24 cellular contexts compared by ENCODE assay signal in genomic region chr5:103469288-103470065, GRCh38.
DNase-seq lines count a peak whose midpoint lies in the region; ATAC-seq, FAIRE-seq and TF ChIP-seq lines count a peak whose summit lies in the region.
"Had no signal": no experiment of that assay in that cellular context is flagged by ENCODE, and none has a peak within 500 bp of the region (broad histone marks: within the 10 kb centered on the region; RNA-seq: fewer than 3 reads in every experiment).

No MANE protein-coding gene starts in this region.

- no peaks in the 10 kb centered on the region for H3K27me3 Mint-ChIP-seq in activated naive CD4-positive, alpha-beta T cell treated with anti-CD3 and anti-CD28 coated beads for 36 hours (ENCODE audit: low read depth)
- H3K27me3 Mint-ChIP-seq in immature natural killer cell (ENCODE audit: low read depth in 3 of 3) = no peaks in the 10 kb centered on the region
- H3K27me3 Mint-ChIP-seq: naive B cell had no signal

- CTCF ChIA-PET in activated naive CD4-positive, alpha-beta T cell treated with anti-CD3 and anti-CD28 coated beads for 36 hours (lab: Charles Lee) = no interaction called here

- ATAC-seq in body of pancreas = no peak
- ATAC-seq: foreskin keratinocyte, GM12878, sciatic nerve had no signal

- no peaks in the 10 kb centered on the region for H3K9me3 Mint-ChIP-seq in activated naive CD4-positive, alpha-beta T cell treated with anti-CD3 and anti-CD28 coated beads for 36 hours
- H3K9me3 Mint-ChIP-seq in immature natural killer cell = no peaks in the 10 kb centered on the region
- H3K9me3 Mint-ChIP-seq: activated naive CD8-positive, alpha-beta T cell treated with anti-CD3 and anti-CD28 coated beads, Interleukin-2, amount 10 ng/mL, durations not matched to agents 7 days and 5 days; CD4-positive, alpha-beta memory T cell; naive B cell had no signal

- H3K4me3 Mint-ChIP-seq in activated naive CD4-positive, alpha-beta T cell treated with anti-CD3 and anti-CD28 coated beads for 36 hours = no peak overlapping the region
- H3K4me3 Mint-ChIP-seq in immature natural killer cell = no peak overlapping the region
- H3K4me3 Mint-ChIP-seq: activated naive CD8-positive, alpha-beta T cell treated with anti-CD3 and anti-CD28 coated beads, Interleukin-2, amount 10 ng/mL, durations not matched to agents 7 days and 5 days; CD4-positive, alpha-beta memory T cell; naive B cell had no signal

- no peak overlapping the region for H3K27ac Mint-ChIP-seq in activated naive CD4-positive, alpha-beta T cell treated with anti-CD3 and anti-CD28 coated beads for 36 hours
- no peak overlapping the region for H3K27ac Mint-ChIP-seq in immature natural killer cell
- H3K27ac Mint-ChIP-seq: activated naive CD8-positive, alpha-beta T cell treated with anti-CD3 and anti-CD28 coated beads, Interleukin-2, amount 10 ng/mL, durations not matched to agents 7 days and 5 days; CD4-positive, alpha-beta memory T cell; naive B cell had no signal

- H3K79me2 ChIP-seq in osteoblast (ENCODE audit: insufficient read depth, low read length) = no peaks in the 10 kb centered on the region
- H3K79me2 ChIP-seq: hepatocyte had no signal

- H3K27me3 ChIP-seq in osteoblast (ENCODE audit: insufficient read depth, low read length) (no peaks in the 10 kb centered on the region), body of pancreas (no peaks in the 10 kb centered on the region)
- H3K27me3 ChIP-seq: foreskin keratinocyte, hepatocyte, ovary, testis had no signal

- H3K4me1 ChIP-seq in osteoblast (ENCODE audit: insufficient read depth, low read length) (peaks cover 45% of the 10 kb centered on the region), body of pancreas (peaks cover 13% of the 10 kb centered on the region)
- H3K4me1 ChIP-seq: foreskin keratinocyte had no signal

- intact Hi-C loops in body of pancreas (cut with DNase I) = loop anchor here (10.0 kb wide), 1 partner anchor 235 kb away; no protein-coding TSS in a partner anchor
- intact Hi-C loops in activated naive CD4-positive, alpha-beta T cell treated with anti-CD3 and anti-CD28 coated beads for 36 hours (cut with micrococcal nuclease) = loop anchor here (10.0 kb wide), 2 partner anchors 685 to 875 kb away; no protein-coding TSS in a partner anchor

- TF ChIP-seq CTCF in osteoblast (IDR thresholded peaks at IDR 0.05; ENCODE audit: extremely low read depth, low read depth, low read length) (no peak), body of pancreas (IDR thresholded peaks at IDR 0.05) (no peak)

- WGBS in body of pancreas, 2 donors = 54 to 58% methylated on average over 3 of the region's 3 CpGs

- peak overlapping the region; percentile 1 for H3K4me2 ChIP-seq in osteoblast (ENCODE audit: insufficient read depth, low read length)
- H3K4me2 ChIP-seq: hepatocyte had no signal

- no peak overlapping the region for H3K4me3 ChIP-seq in osteoblast (ENCODE audit: insufficient read depth, low read length)
- no peak overlapping the region for H3K4me3 ChIP-seq in body of pancreas
- H3K4me3 ChIP-seq: GM12878, hepatocyte, ovary, testis had no signal

- H2AFZ ChIP-seq in osteoblast (ENCODE audit: low read length) = no peak overlapping the region
- H2AFZ ChIP-seq: hepatocyte had no signal

- peak overlapping the region; percentile 35 for H3K27ac ChIP-seq in osteoblast (ENCODE audit: low read depth, low read length)
- H3K27ac ChIP-seq in body of pancreas = no peak overlapping the region
- H3K27ac ChIP-seq: foreskin keratinocyte, hepatocyte, ovary, testis had no signal

- no peaks in the 10 kb centered on the region for H3K36me3 Mint-ChIP-seq in activated naive CD4-positive, alpha-beta T cell treated with anti-CD3 and anti-CD28 coated beads for 36 hours (ENCODE audit: low read depth)
- H3K36me3 Mint-ChIP-seq in immature natural killer cell = no peaks in the 10 kb centered on the region
- H3K36me3 Mint-ChIP-seq: activated naive CD8-positive, alpha-beta T cell treated with anti-CD3 and anti-CD28 coated beads, Interleukin-2, amount 10 ng/mL, durations not matched to agents 7 days and 5 days; CD4-positive, alpha-beta memory T cell; naive B cell had no signal

- DNase-seq in EL = peak; percentile 65
- DNase-seq in M059J (ENCODE audit: low read depth) = peak; percentile 75
- DNase-seq in osteoblast (ENCODE audit: insufficient read length, low spot score, missing footprints) = no peak
- no peak for DNase-seq in NCI-H524 treated with DMSO at 0.1 percent for 48 hours (lab: John Stamatoyannopoulos, UW)
- DNase-seq in body of pancreas = no peak
- no peak for DNase-seq in activated naive CD4-positive, alpha-beta T cell treated with anti-CD3 and anti-CD28 coated beads for 36 hours
- no peak for DNase-seq in immature natural killer cell
- DNase-seq: activated naive CD8-positive, alpha-beta T cell treated with anti-CD3 and anti-CD28 coated beads, Interleukin-2, amount 10 ng/mL, durations not matched to agents 7 days and 5 days; CD4-positive, alpha-beta memory T cell; dermis blood vessel endothelial cell; foreskin keratinocyte; GOT3; islet precursor cell; Karpas-422; naive B cell; NCI-H2107; NCI-H524; ovary; testis had no signal

- H3K9me3 ChIP-seq in osteoblast (ENCODE audit: low read depth, low read length) (no peaks in the 10 kb centered on the region), body of pancreas (no peaks in the 10 kb centered on the region)
- H3K9me3 ChIP-seq: ovary, testis had no signal

- H4K20me1 ChIP-seq in osteoblast (ENCODE audit: insufficient read depth, low read length) = no peaks in the 10 kb centered on the region

- H3K4me1 Mint-ChIP-seq in activated naive CD4-positive, alpha-beta T cell treated with anti-CD3 and anti-CD28 coated beads for 36 hours (ENCODE audit: low read depth) = no peaks in the 10 kb centered on the region
- H3K4me1 Mint-ChIP-seq in immature natural killer cell = no peaks in the 10 kb centered on the region
- H3K4me1 Mint-ChIP-seq: activated naive CD8-positive, alpha-beta T cell treated with anti-CD3 and anti-CD28 coated beads, Interleukin-2, amount 10 ng/mL, durations not matched to agents 7 days and 5 days; CD4-positive, alpha-beta memory T cell; naive B cell had no signal

- H3K36me3 ChIP-seq in osteoblast (ENCODE audit: insufficient read depth, low read length) (no peaks in the 10 kb centered on the region), body of pancreas (replicated peaks in 1 of 2; ENCODE audit: insufficient read depth in 1 of 2, low read depth in 2 of 2) (no peaks in the 10 kb centered on the region)
- H3K36me3 ChIP-seq: ovary had no signal

- no peak for TF ChIP-seq POLR2A in body of pancreas (IDR thresholded peaks at IDR 0.05)

- FAIRE-seq in colon (lab: Jason Lieb, UNC) = peak; percentile 96
- FAIRE-seq: GM12878, GM19239 had no signal

Comparison
In these comparisons a context has a peak if more than half of its experiments do, and no peak if none do; other contexts are left out.
1. DNase-seq: peak in EL (single experiment) and M059J (single experiment); none in osteoblast (single experiment), NCI-H524 treated with DMSO at 0.1 percent for 48 hours (single experiment), body of pancreas (0 of 4), activated naive CD4-positive, alpha-beta T cell treated with anti-CD3 and anti-CD28 coated beads for 36 hours (single experiment) and immature natural killer cell (0 of 3).